29 cellular contexts compared by ENCODE assay signal in genomic region chr12:41557081-41557480, GRCh38.
"Had no signal": no experiment of that assay in that cellular context is flagged by ENCODE, and none has a peak within 500 bp of the region (broad histone marks: within the 10 kb centered on the region; RNA-seq: fewer than 3 reads in every experiment).

No MANE protein-coding gene starts in this region.

- H3K79me2 ChIP-seq: hepatocyte had no signal

- DNase-seq: colonic mucosa; cortex of kidney; effector CD8-positive, alpha-beta T cell; effector memory CD8-positive, alpha-beta T cell; endodermal cell; erythroblast; esophagus squamous epithelium; foreskin fibroblast; foreskin melanocyte; gastrocnemius medialis; glutamatergic neuron; head of caudate nucleus; heart right ventricle; hypothalamus; immature natural killer cell; islet precursor cell; kidney; kidney glomerular epithelial cell; left colon; left lung; left ventricle myocardium superior; lower lobe of right lung; mesenchymal stem cell; midbrain; naive thymus-derived CD4-positive, alpha-beta T cell had no signal

- H2AFZ ChIP-seq: hepatocyte had no signal

- H3K4me3 ChIP-seq: colonic mucosa, esophagus squamous epithelium, gastrocnemius medialis, heart right ventricle, hepatocyte, left lung, lower lobe of right lung had no signal

- H3K4me2 ChIP-seq: hepatocyte had no signal

- H3K4me3 Mint-ChIP-seq: dendritic cell treated with granulocyte-macrophage colony-stimulating factor and Interleukin-4, amounts not matched to agents 40 ng/mL and 50 ng/mL, for 4 days; effector memory CD8-positive, alpha-beta T cell; endodermal cell; immature natural killer cell; naive thymus-derived CD4-positive, alpha-beta T cell had no signal

- H3K36me3 ChIP-seq: colonic mucosa, esophagus squamous epithelium, gastrocnemius medialis, heart right ventricle, left lung, lower lobe of right lung had no signal

- H3K4me1 ChIP-seq: colonic mucosa, esophagus squamous epithelium, gastrocnemius medialis, heart right ventricle, left lung, lower lobe of right lung had no signal

- H3K36me3 Mint-ChIP-seq: immature natural killer cell; naive thymus-derived CD4-positive, alpha-beta T cell had no signal

- H3K27ac ChIP-seq: colonic mucosa, epithelial cell of prostate, esophagus squamous epithelium, gastrocnemius medialis, heart right ventricle, hepatocyte, left lung, lower lobe of right lung had no signal

- ATAC-seq: effector memory CD8-positive, alpha-beta T cell; esophagus mucosa; gastrocnemius medialis; heart right ventricle; left colon; left ventricle myocardium superior; naive thymus-derived CD4-positive, alpha-beta T cell had no signal

- H3K27me3 Mint-ChIP-seq: dendritic cell treated with granulocyte-macrophage colony-stimulating factor and Interleukin-4, amounts not matched to agents 40 ng/mL and 50 ng/mL, for 4 days; effector memory CD8-positive, alpha-beta T cell had no signal

- H3K9me3 Mint-ChIP-seq: dendritic cell treated with granulocyte-macrophage colony-stimulating factor and Interleukin-4, amounts not matched to agents 40 ng/mL and 50 ng/mL, for 4 days; endodermal cell had no signal

- H3K4me1 Mint-ChIP-seq: immature natural killer cell; naive thymus-derived CD4-positive, alpha-beta T cell had no signal

- H3K27me3 ChIP-seq: colonic mucosa, esophagus squamous epithelium, gastrocnemius medialis, heart right ventricle, hepatocyte, left lung had no signal

- H3K27ac Mint-ChIP-seq: dendritic cell treated with granulocyte-macrophage colony-stimulating factor and Interleukin-4, amounts not matched to agents 40 ng/mL and 50 ng/mL, for 4 days; effector memory CD8-positive, alpha-beta T cell; endodermal cell; immature natural killer cell; naive thymus-derived CD4-positive, alpha-beta T cell had no signal
